ENCODE assay signal across 2 cellular contexts in the genomic region with DNA sequence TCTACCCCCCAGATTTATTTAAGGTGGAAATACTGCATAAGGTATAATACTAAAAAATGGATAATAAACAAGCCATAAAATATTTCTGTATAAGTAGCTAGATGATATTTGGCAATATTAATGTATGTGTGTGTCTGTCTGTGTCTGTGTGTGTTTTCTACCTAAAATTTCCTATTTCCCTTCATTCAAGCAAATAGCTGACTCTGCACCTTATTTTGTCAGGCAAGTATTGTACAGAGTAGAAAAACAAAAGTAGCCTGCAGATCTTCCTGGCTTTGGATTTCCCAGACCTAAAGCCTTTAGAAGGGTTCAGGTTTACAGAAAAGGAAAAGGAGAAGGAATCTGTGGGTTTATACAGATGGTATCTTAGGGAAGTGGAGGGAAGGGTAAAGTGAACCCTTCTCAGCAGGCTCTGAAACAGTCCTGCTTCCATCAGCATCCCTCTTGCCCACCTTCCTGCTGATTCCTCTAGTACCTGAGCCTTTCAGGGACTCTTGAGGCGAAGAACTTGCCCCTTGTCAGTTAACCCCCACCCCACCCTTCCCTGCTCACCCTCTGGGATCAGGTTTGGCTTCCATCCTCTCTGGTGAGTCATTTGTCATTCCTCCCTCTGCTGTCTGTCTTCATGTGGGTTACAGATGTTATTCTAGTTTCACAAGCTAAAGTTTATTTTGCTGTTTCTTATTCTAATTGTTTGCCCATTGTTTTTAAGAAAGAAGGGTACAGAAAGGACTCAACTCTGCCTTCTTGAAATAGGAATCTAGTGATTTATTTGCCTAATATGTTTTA.
TF ChIP-seq lines count a peak whose summit lies in the region.

No MANE protein-coding gene starts in this region.

TF ChIP-seq in IMR-90, 13 proteins besides CTCF, POLR2A, EP300 and RAD21:
- TF ChIP-seq CEBPB (IDR thresholded peaks at IDR 0.05; ENCODE audit: low read depth, low read length) (no peak), RFX5 (IDR thresholded peaks at IDR 0.05; ENCODE audit: low read depth, low read length) (no peak), MXI1 (IDR thresholded peaks at IDR 0.05; ENCODE audit: borderline replicate concordance, low read depth, low read length) (no peak), SMC3 (IDR thresholded peaks at IDR 0.05; ENCODE audit: low read depth, low read length) (no peak), MAFK (IDR thresholded peaks at IDR 0.05; ENCODE audit: low read depth, low read length) (peak; percentile 70)

TF ChIP-seq in GM12878, 131 proteins besides CTCF, POLR2A, EP300 and RAD21 (continues in another document):
- TF ChIP-seq ASH2L (IDR thresholded peaks at IDR 0.05; ENCODE audit: borderline replicate concordance, low read depth) = no peak
- TF ChIP-seq TBL1XR1 (IDR thresholded peaks at IDR 0.05; ENCODE audit: low read depth, low read length) = no peak
- peak; percentile 80 for TF ChIP-seq RUNX3 (IDR thresholded peaks at IDR 0.05; ENCODE audit: low read length)
- TF ChIP-seq, protein P1, sequence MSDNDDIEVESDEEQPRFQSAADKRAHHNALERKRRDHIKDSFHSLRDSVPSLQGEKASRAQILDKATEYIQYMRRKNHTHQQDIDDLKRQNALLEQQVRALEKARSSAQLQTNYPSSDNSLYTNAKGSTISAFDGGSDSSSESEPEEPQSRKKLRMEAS (IDR thresholded peaks at IDR 0.05; ENCODE audit: low read depth, low read length) = no peak
- TF ChIP-seq DPF2 (IDR thresholded peaks at IDR 0.05) = no peak
- TF ChIP-seq HDAC2 (IDR thresholded peaks at IDR 0.05) = no peak
- no peak for TF ChIP-seq ZNF217 (IDR thresholded peaks at IDR 0.05)
- no peak for TF ChIP-seq CBFB (IDR thresholded peaks at IDR 0.05; ENCODE audit: low read depth)
- no peak for TF ChIP-seq GABPA (IDR thresholded peaks at IDR 0.05; ENCODE audit: low read depth)
- TF ChIP-seq, protein P2, sequence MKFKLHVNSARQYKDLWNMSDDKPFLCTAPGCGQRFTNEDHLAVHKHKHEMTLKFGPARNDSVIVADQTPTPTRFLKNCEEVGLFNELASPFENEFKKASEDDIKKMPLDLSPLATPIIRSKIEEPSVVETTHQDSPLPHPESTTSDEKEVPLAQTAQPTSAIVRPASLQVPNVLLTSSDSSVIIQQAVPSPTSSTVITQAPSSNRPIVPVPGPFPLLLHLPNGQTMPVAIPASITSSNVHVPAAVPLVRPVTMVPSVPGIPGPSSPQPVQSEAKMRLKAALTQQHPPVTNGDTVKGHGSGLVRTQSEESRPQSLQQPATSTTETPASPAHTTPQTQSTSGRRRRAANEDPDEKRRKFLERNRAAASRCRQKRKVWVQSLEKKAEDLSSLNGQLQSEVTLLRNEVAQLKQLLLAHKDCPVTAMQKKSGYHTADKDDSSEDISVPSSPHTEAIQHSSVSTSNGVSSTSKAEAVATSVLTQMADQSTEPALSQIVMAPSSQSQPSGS (IDR thresholded peaks at IDR 0.05; ENCODE audit: low read length) = peak; percentile 31; the same call in 1 of the 2 replicates
- TF ChIP-seq, protein P3, sequence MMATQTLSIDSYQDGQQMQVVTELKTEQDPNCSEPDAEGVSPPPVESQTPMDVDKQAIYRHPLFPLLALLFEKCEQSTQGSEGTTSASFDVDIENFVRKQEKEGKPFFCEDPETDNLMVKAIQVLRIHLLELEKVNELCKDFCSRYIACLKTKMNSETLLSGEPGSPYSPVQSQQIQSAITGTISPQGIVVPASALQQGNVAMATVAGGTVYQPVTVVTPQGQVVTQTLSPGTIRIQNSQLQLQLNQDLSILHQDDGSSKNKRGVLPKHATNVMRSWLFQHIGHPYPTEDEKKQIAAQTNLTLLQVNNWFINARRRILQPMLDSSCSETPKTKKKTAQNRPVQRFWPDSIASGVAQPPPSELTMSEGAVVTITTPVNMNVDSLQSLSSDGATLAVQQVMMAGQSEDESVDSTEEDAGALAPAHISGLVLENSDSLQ (IDR thresholded peaks at IDR 0.05) = peak; percentile 60; the same call in 1 of the 2 replicates
- TF ChIP-seq, protein P4, sequence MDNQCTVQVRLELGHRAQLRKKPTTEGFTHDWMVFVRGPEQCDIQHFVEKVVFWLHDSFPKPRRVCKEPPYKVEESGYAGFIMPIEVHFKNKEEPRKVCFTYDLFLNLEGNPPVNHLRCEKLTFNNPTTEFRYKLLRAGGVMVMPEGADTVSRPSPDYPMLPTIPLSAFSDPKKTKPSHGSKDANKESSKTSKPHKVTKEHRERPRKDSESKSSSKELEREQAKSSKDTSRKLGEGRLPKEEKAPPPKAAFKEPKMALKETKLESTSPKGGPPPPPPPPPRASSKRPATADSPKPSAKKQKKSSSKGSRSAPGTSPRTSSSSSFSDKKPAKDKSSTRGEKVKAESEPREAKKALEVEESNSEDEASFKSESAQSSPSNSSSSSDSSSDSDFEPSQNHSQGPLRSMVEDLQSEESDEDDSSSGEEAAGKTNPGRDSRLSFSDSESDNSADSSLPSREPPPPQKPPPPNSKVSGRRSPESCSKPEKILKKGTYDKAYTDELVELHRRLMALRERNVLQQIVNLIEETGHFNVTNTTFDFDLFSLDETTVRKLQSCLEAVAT (IDR thresholded peaks at IDR 0.05) = no peak
- TF ChIP-seq SREBF2 (IDR thresholded peaks at IDR 0.05; ENCODE audit: low read length) = no peak
- no peak for TF ChIP-seq MXI1 (IDR thresholded peaks at IDR 0.05; ENCODE audit: low read depth, low read length)
- TF ChIP-seq, protein P5, sequence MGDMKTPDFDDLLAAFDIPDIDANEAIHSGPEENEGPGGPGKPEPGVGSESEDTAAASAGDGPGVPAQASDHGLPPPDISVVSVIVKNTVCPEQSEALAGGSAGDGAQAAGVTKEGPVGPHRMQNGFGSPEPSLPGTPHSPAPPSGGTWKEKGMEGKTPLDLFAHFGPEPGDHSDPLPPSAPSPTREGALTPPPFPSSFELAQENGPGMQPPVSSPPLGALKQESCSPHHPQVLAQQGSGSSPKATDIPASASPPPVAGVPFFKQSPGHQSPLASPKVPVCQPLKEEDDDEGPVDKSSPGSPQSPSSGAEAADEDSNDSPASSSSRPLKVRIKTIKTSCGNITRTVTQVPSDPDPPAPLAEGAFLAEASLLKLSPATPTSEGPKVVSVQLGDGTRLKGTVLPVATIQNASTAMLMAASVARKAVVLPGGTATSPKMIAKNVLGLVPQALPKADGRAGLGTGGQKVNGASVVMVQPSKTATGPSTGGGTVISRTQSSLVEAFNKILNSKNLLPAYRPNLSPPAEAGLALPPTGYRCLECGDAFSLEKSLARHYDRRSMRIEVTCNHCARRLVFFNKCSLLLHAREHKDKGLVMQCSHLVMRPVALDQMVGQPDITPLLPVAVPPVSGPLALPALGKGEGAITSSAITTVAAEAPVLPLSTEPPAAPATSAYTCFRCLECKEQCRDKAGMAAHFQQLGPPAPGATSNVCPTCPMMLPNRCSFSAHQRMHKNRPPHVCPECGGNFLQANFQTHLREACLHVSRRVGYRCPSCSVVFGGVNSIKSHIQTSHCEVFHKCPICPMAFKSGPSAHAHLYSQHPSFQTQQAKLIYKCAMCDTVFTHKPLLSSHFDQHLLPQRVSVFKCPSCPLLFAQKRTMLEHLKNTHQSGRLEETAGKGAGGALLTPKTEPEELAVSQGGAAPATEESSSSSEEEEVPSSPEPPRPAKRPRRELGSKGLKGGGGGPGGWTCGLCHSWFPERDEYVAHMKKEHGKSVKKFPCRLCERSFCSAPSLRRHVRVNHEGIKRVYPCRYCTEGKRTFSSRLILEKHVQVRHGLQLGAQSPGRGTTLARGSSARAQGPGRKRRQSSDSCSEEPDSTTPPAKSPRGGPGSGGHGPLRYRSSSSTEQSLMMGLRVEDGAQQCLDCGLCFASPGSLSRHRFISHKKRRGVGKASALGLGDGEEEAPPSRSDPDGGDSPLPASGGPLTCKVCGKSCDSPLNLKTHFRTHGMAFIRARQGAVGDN (IDR thresholded peaks at IDR 0.05) = no peak
- TF ChIP-seq, protein P6, sequence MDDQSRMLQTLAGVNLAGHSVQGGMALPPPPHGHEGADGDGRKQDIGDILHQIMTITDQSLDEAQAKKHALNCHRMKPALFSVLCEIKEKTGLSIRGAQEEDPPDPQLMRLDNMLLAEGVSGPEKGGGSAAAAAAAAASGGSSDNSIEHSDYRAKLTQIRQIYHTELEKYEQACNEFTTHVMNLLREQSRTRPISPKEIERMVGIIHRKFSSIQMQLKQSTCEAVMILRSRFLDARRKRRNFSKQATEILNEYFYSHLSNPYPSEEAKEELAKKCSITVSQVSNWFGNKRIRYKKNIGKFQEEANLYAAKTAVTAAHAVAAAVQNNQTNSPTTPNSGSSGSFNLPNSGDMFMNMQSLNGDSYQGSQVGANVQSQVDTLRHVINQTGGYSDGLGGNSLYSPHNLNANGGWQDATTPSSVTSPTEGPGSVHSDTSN (IDR thresholded peaks at IDR 0.05; ENCODE audit: insufficient replicate concordance, low read depth, low read length) = peak; percentile 56
- no peak for TF ChIP-seq NBN (IDR thresholded peaks at IDR 0.05)
- no peak for TF ChIP-seq SRF (IDR thresholded peaks at IDR 0.05; ENCODE audit: low read depth in 2 of 2, low read length in 2 of 2)
- TF ChIP-seq CHD1 (IDR thresholded peaks at IDR 0.05; ENCODE audit: low read depth, low read length) = no peak
- no peak for TF ChIP-seq BACH1 (IDR thresholded peaks at IDR 0.05; ENCODE audit: borderline replicate concordance)
- peak; percentile 41; the same call in 1 of the 2 replicates for TF ChIP-seq JUNB (IDR thresholded peaks at IDR 0.05)
- TF ChIP-seq RBBP5 (conservative IDR thresholded peaks at IDR 0.05) = no peak
- TF ChIP-seq CHD2 (IDR thresholded peaks at IDR 0.05; ENCODE audit: borderline replicate concordance, low read depth, low read length) = no peak
- no peak for TF ChIP-seq SREBF1 (IDR thresholded peaks at IDR 0.05; ENCODE audit: low read length)
- no peak for TF ChIP-seq BMI1 (IDR thresholded peaks at IDR 0.05; ENCODE audit: borderline replicate concordance)
- TF ChIP-seq, protein P7, sequence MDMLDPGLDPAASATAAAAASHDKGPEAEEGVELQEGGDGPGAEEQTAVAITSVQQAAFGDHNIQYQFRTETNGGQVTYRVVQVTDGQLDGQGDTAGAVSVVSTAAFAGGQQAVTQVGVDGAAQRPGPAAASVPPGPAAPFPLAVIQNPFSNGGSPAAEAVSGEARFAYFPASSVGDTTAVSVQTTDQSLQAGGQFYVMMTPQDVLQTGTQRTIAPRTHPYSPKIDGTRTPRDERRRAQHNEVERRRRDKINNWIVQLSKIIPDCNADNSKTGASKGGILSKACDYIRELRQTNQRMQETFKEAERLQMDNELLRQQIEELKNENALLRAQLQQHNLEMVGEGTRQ (IDR thresholded peaks at IDR 0.05; ENCODE audit: borderline replicate concordance, low read depth, low read length) = no peak
- TF ChIP-seq, protein P8, sequence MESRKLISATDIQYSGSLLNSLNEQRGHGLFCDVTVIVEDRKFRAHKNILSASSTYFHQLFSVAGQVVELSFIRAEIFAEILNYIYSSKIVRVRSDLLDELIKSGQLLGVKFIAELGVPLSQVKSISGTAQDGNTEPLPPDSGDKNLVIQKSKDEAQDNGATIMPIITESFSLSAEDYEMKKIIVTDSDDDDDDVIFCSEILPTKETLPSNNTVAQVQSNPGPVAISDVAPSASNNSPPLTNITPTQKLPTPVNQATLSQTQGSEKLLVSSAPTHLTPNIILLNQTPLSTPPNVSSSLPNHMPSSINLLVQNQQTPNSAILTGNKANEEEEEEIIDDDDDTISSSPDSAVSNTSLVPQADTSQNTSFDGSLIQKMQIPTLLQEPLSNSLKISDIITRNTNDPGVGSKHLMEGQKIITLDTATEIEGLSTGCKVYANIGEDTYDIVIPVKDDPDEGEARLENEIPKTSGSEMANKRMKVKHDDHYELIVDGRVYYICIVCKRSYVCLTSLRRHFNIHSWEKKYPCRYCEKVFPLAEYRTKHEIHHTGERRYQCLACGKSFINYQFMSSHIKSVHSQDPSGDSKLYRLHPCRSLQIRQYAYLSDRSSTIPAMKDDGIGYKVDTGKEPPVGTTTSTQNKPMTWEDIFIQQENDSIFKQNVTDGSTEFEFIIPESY (IDR thresholded peaks at IDR 0.05) = no peak
- TF ChIP-seq, protein P9, sequence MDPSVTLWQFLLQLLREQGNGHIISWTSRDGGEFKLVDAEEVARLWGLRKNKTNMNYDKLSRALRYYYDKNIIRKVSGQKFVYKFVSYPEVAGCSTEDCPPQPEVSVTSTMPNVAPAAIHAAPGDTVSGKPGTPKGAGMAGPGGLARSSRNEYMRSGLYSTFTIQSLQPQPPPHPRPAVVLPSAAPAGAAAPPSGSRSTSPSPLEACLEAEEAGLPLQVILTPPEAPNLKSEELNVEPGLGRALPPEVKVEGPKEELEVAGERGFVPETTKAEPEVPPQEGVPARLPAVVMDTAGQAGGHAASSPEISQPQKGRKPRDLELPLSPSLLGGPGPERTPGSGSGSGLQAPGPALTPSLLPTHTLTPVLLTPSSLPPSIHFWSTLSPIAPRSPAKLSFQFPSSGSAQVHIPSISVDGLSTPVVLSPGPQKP (IDR thresholded peaks at IDR 0.05; ENCODE audit: low read depth, low read length) = no peak
- TF ChIP-seq FOXK2 (IDR thresholded peaks at IDR 0.05) = no peak
- TF ChIP-seq FOS (IDR thresholded peaks at IDR 0.05; ENCODE audit: borderline replicate concordance, extremely low read depth, insufficient read length) = no peak
- no peak for TF ChIP-seq HDAC6 (IDR thresholded peaks at IDR 0.05; ENCODE audit: unreplicated experiment)
- TF ChIP-seq EED (IDR thresholded peaks at IDR 0.05; ENCODE audit: low read depth) = peak; percentile 84
- TF ChIP-seq RB1 (IDR thresholded peaks at IDR 0.05; ENCODE audit: borderline replicate concordance) = no peak
- no peak for TF ChIP-seq YBX1 (IDR thresholded peaks at IDR 0.05)
- no peak for TF ChIP-seq NR2C1 (IDR thresholded peaks at IDR 0.05)
- TF ChIP-seq, protein P10, sequence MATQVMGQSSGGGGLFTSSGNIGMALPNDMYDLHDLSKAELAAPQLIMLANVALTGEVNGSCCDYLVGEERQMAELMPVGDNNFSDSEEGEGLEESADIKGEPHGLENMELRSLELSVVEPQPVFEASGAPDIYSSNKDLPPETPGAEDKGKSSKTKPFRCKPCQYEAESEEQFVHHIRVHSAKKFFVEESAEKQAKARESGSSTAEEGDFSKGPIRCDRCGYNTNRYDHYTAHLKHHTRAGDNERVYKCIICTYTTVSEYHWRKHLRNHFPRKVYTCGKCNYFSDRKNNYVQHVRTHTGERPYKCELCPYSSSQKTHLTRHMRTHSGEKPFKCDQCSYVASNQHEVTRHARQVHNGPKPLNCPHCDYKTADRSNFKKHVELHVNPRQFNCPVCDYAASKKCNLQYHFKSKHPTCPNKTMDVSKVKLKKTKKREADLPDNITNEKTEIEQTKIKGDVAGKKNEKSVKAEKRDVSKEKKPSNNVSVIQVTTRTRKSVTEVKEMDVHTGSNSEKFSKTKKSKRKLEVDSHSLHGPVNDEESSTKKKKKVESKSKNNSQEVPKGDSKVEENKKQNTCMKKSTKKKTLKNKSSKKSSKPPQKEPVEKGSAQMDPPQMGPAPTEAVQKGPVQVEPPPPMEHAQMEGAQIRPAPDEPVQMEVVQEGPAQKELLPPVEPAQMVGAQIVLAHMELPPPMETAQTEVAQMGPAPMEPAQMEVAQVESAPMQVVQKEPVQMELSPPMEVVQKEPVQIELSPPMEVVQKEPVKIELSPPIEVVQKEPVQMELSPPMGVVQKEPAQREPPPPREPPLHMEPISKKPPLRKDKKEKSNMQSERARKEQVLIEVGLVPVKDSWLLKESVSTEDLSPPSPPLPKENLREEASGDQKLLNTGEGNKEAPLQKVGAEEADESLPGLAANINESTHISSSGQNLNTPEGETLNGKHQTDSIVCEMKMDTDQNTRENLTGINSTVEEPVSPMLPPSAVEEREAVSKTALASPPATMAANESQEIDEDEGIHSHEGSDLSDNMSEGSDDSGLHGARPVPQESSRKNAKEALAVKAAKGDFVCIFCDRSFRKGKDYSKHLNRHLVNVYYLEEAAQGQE (IDR thresholded peaks at IDR 0.05; ENCODE audit: low read depth, low read length) = no peak
- TF ChIP-seq CREM (IDR thresholded peaks at IDR 0.05; ENCODE audit: low read depth) = no peak
